Comparison of ENCODE assay signal across 14 cellular contexts in the genomic region with DNA sequence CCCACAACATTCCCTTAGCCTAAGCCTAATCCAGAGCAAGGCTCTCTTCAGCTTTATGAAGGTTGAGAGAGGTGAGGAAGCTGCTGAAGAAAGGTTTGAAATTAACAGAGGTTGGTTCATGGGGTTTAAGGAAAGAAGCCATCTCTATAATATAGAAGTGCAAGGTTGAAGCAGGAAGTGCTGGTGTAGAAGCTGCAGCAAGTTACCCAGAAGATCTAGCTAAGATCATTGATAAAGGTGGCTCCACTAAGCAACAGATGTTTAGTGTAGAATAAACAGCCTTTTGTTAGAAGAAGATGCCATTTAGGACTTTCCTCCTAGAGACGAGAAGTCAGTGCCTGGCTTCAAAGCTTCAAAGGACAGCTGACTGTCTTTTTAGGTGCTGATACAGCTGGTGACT.
"Had no signal": no experiment of that assay in that cellular context is flagged by ENCODE, and none has a peak within 500 bp of the region (broad histone marks: within the 10 kb centered on the region; RNA-seq: fewer than 3 reads in every experiment).

No MANE protein-coding gene starts in this region.

- H3K4me1 Mint-ChIP-seq: nephron had no signal

- H3K27ac Mint-ChIP-seq: nephron had no signal

- ATAC-seq: left cardiac atrium, psoas muscle, sciatic nerve, SK-N-SH treated with all-trans-retinoic acid at 6 μM for 48 hours had no signal

- H3K4me3 Mint-ChIP-seq: nephron had no signal

- H3K9me3 Mint-ChIP-seq: nephron had no signal

- H3K27ac ChIP-seq: esophagus muscularis mucosa, psoas muscle had no signal

- H3K9me3 ChIP-seq: esophagus muscularis mucosa, psoas muscle had no signal

- DNase-seq: activated CD4-positive, CD25-positive, alpha-beta regulatory T cell treated with anti-CD3 and anti-CD28 coated beads, Interleukin-2, amount 50 U/mL, for 72 hours; activated gamma-delta T cell treated with Interleukin-2 at 50 U/mL for 16 hours; activated T-cell treated with anti-CD3 and anti-CD28 coated beads, Interleukin-2, amount 50 U/mL, for 1 hour; aorta; dorsolateral prefrontal cortex; left cardiac atrium; psoas muscle; stimulated activated CD4-positive, alpha-beta T cell treated with anti-CD3 and anti-CD28 coated beads, Interleukin-2, amount 100 ng/mL, for 24 hours; stimulated activated naive CD4-positive, alpha-beta T cell; substantia nigra had no signal

- H3K27me3 ChIP-seq: dorsolateral prefrontal cortex, esophagus muscularis mucosa had no signal

- H3K4me1 ChIP-seq: esophagus muscularis mucosa, psoas muscle had no signal
